Comparison of ENCODE assay signal across 17 cellular contexts in genomic region chr7:15489383-15489782, GRCh38.
"Had no signal": no experiment of that assay in that cellular context is flagged by ENCODE, and none has a peak within 500 bp of the region (broad histone marks: within the 10 kb centered on the region; RNA-seq: fewer than 3 reads in every experiment).

No MANE protein-coding gene starts in this region.

- H3K4me3 ChIP-seq: heart left ventricle, tibial nerve had no signal

- ATAC-seq: left colon, natural killer cell, right cardiac atrium, WTC11 had no signal

- DNase-seq: activated CD4-positive, alpha-beta memory T cell treated with anti-CD3 and anti-CD28 coated beads, Interleukin-2, amount 10 ng/mL, durations not matched to agents 7 days and 5 days; activated CD4-positive, alpha-beta T cell treated with anti-CD3 and anti-CD28 coated beads for 4 hours; activated naive CD4-positive, alpha-beta T cell treated with anti-CD3 and anti-CD28 coated beads, Interleukin-2, amount 50 U/mL, for 16 hours; activated T-cell treated with anti-CD3 and anti-CD28 coated beads, Interleukin-2, amount 50 U/mL, for 24 hours; caudate nucleus; effector CD8-positive, alpha-beta T cell; heart left ventricle; left colon; natural killer cell; nucleus accumbens; small intestine; stimulated activated CD4-positive, alpha-beta T cell treated with anti-CD3 and anti-CD28 coated beads, Interleukin-4, amount 100 ng/mL, for 24 hours; stimulated activated naive CD4-positive, alpha-beta T cell; substantia nigra had no signal

- H3K9me3 ChIP-seq: heart left ventricle, tibial nerve had no signal

- H3K27me3 ChIP-seq: heart left ventricle, tibial nerve had no signal

- H3K36me3 ChIP-seq: heart left ventricle, tibial nerve had no signal
